ENCODE assay signal across 16 cellular contexts in the genomic region with DNA sequence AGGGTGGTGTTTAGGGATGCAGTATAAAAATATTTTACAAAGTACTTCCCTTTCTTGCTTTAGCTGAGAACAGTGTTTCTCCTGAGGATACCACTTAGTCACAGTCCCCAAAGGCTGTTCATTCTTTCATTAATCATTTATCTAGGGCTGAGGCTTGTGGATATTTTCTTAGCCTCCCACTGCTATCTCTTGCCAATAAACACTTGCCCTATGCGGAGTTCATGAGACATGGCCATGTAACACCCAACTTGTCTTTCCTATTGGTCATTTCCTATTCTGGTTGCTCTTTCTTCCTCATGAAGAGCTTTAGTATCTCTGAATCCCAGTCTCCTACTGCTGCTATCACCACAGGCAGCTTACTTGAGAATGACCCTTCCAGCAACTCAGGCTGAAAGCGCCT.
DNase-seq lines count a peak whose midpoint lies in the region; ATAC-seq and TF ChIP-seq lines count a peak whose summit lies in the region.
"Had no signal": no experiment of that assay in that cellular context is flagged by ENCODE, and none has a peak within 500 bp of the region (broad histone marks: within the 10 kb centered on the region; RNA-seq: fewer than 3 reads in every experiment).

No MANE protein-coding gene starts in this region.

- CTCF ChIA-PET in activated CD4-positive, alpha-beta T cell treated with anti-CD3 and anti-CD28 coated beads for 36 hours (lab: Charles Lee), result interaction anchor here (0.6 kb wide), 1 partner anchor 847 kb away, joined by 3 read pairs; no protein-coding TSS in a partner anchor

- H3K27ac Mint-ChIP-seq in type B pancreatic cell, result peak overlapping the region; percentile 15
- H3K27ac Mint-ChIP-seq in activated CD4-positive, alpha-beta T cell treated with anti-CD3 and anti-CD28 coated beads for 36 hours, result no peak overlapping the region
- H3K27ac Mint-ChIP-seq: mesothelial cell of epicardium had no signal

- H3K4me1 ChIP-seq in cardiac muscle cell (ENCODE audit: low read depth), result peaks cover 6% of the 10 kb centered on the region
- H3K4me1 ChIP-seq in left ventricle myocardium inferior, result no peaks in the 10 kb centered on the region
- H3K4me1 ChIP-seq: spleen had no signal

- intact Hi-C loops in left ventricle myocardium inferior (cut with micrococcal nuclease), result no loop called here
- intact Hi-C loops in activated CD4-positive, alpha-beta T cell treated with anti-CD3 and anti-CD28 coated beads for 36 hours (cut with DNase I, micrococcal nuclease), result no loop called here

- POLR2A ChIA-PET in activated CD4-positive, alpha-beta T cell treated with anti-CD3 and anti-CD28 coated beads for 36 hours (lab: Charles Lee), result no interaction called here

- ATAC-seq in activated CD4-positive, alpha-beta T cell treated with anti-CD3 and anti-CD28 coated beads for 36 hours, result no peak
- ATAC-seq: activated T-cell treated with anti-CD3 and anti-CD28 coated beads, Interleukin-2, amount 50 U/mL, for 4 hours had no signal

- H3K36me3 Mint-ChIP-seq in type B pancreatic cell, result no peaks in the 10 kb centered on the region
- no peaks in the 10 kb centered on the region for H3K36me3 Mint-ChIP-seq in activated CD4-positive, alpha-beta T cell treated with anti-CD3 and anti-CD28 coated beads for 36 hours (ENCODE audit: low read depth)

- no peaks in the 10 kb centered on the region for H3K9me3 Mint-ChIP-seq in type B pancreatic cell
- H3K9me3 Mint-ChIP-seq in activated CD4-positive, alpha-beta T cell treated with anti-CD3 and anti-CD28 coated beads for 36 hours (ENCODE audit: low read depth), result no peaks in the 10 kb centered on the region
- H3K9me3 Mint-ChIP-seq: activated T-cell treated with anti-CD3 and anti-CD28 coated beads, Interleukin-2, amount 50 U/mL, for 4 hours had no signal

- no peaks in the 10 kb centered on the region for H3K27me3 ChIP-seq in cardiac muscle cell
- H3K27me3 ChIP-seq in left ventricle myocardium inferior (ENCODE audit: low read depth), result no peaks in the 10 kb centered on the region
- H3K27me3 ChIP-seq: spleen had no signal

- H3K36me3 ChIP-seq in cardiac muscle cell (no peaks in the 10 kb centered on the region), left ventricle myocardium inferior (no peaks in the 10 kb centered on the region)
- H3K36me3 ChIP-seq: spleen had no signal

- no peak for TF ChIP-seq CTCF in cardiac muscle cell (IDR thresholded peaks at IDR 0.05; ENCODE audit: low read depth, low read length)
- no peak for TF ChIP-seq CTCF in left ventricle myocardium inferior (IDR thresholded peaks at IDR 0.05; ENCODE audit: borderline replicate concordance)
- TF ChIP-seq CTCF in type B pancreatic cell (conservative IDR thresholded peaks at IDR 0.05), result no peak

- no peaks in the 10 kb centered on the region for H3K4me1 Mint-ChIP-seq in type B pancreatic cell (ENCODE audit: unreplicated experiment)
- no peaks in the 10 kb centered on the region for H3K4me1 Mint-ChIP-seq in activated CD4-positive, alpha-beta T cell treated with anti-CD3 and anti-CD28 coated beads for 36 hours

- H3K27me3 Mint-ChIP-seq in type B pancreatic cell, result no peaks in the 10 kb centered on the region
- no peaks in the 10 kb centered on the region for H3K27me3 Mint-ChIP-seq in activated CD4-positive, alpha-beta T cell treated with anti-CD3 and anti-CD28 coated beads for 36 hours

- H3K27ac ChIP-seq in cardiac muscle cell, result peak overlapping the region; percentile 61
- H3K27ac ChIP-seq in left ventricle myocardium inferior (replicated peaks), result no peak overlapping the region
- H3K27ac ChIP-seq: coronary artery, spleen had no signal

- H3K9me3 ChIP-seq in cardiac muscle cell (ENCODE audit: low read depth) (no peaks in the 10 kb centered on the region), left ventricle myocardium inferior (replicated peaks) (no peaks in the 10 kb centered on the region)

- H3K4me3 ChIP-seq in cardiac muscle cell (no peak overlapping the region), left ventricle myocardium inferior (no peak overlapping the region)
- H3K4me3 ChIP-seq: coronary artery, spleen had no signal

- DNase-seq in cardiac muscle cell (ENCODE audit: low read depth in 1 of 2, low spot score in 1 of 2) (peak in 1 of 2 donors; percentile 55), left ventricle myocardium inferior (no peak), RPMI7951 (ENCODE audit: low read depth) (peak; percentile 26), hepatic stellate cell (ENCODE audit: low spot score) (peak; percentile 36), type B pancreatic cell (ENCODE audit: extremely low spot score, unreplicated experiment) (no peak), NCI-H526 (lab: John Stamatoyannopoulos, UW) (no peak)
- no peak for DNase-seq in activated CD4-positive, alpha-beta T cell treated with anti-CD3 and anti-CD28 coated beads for 36 hours
- DNase-seq in activated T-cell treated with anti-CD3 and anti-CD28 coated beads, Interleukin-2, amount 50 U/mL, for 1 hour, result no peak
- DNase-seq: activated CD4-positive, alpha-beta T cell treated with anti-CD3 and anti-CD28 coated beads for 48 hours; activated T-cell treated with anti-CD3 and anti-CD28 coated beads, Interleukin-2, amount 50 U/mL, for 4 hours; NCI-H526 treated with DMSO at 0.1 percent for 48 hours; nucleus accumbens; spleen; T-helper 2 cell had no signal

- no peak overlapping the region for H3K4me3 Mint-ChIP-seq in type B pancreatic cell
- no peak overlapping the region for H3K4me3 Mint-ChIP-seq in activated CD4-positive, alpha-beta T cell treated with anti-CD3 and anti-CD28 coated beads for 36 hours
- H3K4me3 Mint-ChIP-seq: activated T-cell treated with anti-CD3 and anti-CD28 coated beads, Interleukin-2, amount 50 U/mL, for 4 hours; mesothelial cell of epicardium had no signal

Comparison
In these comparisons a context has a peak if more than half of its experiments do, and no peak if none do; other contexts are left out.
1. DNase-seq: peak in RPMI7951 (single experiment) and hepatic stellate cell (single experiment); none in left ventricle myocardium inferior (single experiment), type B pancreatic cell (single experiment), activated CD4-positive, alpha-beta T cell treated with anti-CD3 and anti-CD28 coated beads for 36 hours (single experiment), activated T-cell treated with anti-CD3 and anti-CD28 coated beads, Interleukin-2, amount 50 U/mL, for 1 hour (single experiment) and NCI-H526 (0 of 2).